ENCODE assay signal across 1 cellular context in genomic region chr2:10449838-10450691, GRCh38.
A peak's percentile ranks its signal among the peaks of the same experiment; 100 is the strongest.
TF ChIP-seq lines count a peak whose summit lies in the region.

No MANE protein-coding gene starts in this region.

TF ChIP-seq in HepG2, 621 proteins besides CTCF, POLR2A, EP300 and RAD21 (continued from another document and continues in another):
- TF ChIP-seq SNAPC4 (CRISPR knock-in tag; IDR thresholded peaks at IDR 0.05) (peak; percentile 50; the same call in 1 of the 2 replicates), ZC3H4 (CRISPR knock-in tag; IDR thresholded peaks at IDR 0.05; ENCODE audit: borderline replicate concordance) (peak; percentile 95), ZXDC (CRISPR knock-in tag; IDR thresholded peaks at IDR 0.05) (peak; percentile 86; the same call in 1 of the 2 replicates), SRSF9 (IDR thresholded peaks at IDR 0.05; ENCODE audit: borderline replicate concordance, insufficient read depth, low read depth, low read length, poor library complexity, severe bottlenecking) (no peak), HES4 (CRISPR knock-in tag; IDR thresholded peaks at IDR 0.05; ENCODE audit: borderline replicate concordance) (0 out of 2 replicates have a peak, but pooled peaks have one; percentile 57), ZNF7 (CRISPR knock-in tag; IDR thresholded peaks at IDR 0.05) (no peak), ZNF883 (CRISPR knock-in tag; IDR thresholded peaks at IDR 0.05; ENCODE audit: not compliant biosample characterization) (peak; percentile 74), SNAPC5 (CRISPR knock-in tag; IDR thresholded peaks at IDR 0.05; ENCODE audit: borderline replicate concordance) (peak; percentile 76; the same call in 1 of the 2 replicates), THAP11 (CRISPR knock-in tag; IDR thresholded peaks at IDR 0.05) (peak; percentile 88), NFKBIZ (CRISPR knock-in tag; IDR thresholded peaks at IDR 0.05) (peak; percentile 96), FOSL1 (CRISPR knock-in tag; IDR thresholded peaks at IDR 0.05; ENCODE audit: borderline replicate concordance) (no peak), HBP1 (CRISPR knock-in tag; IDR thresholded peaks at IDR 0.05; ENCODE audit: low read depth) (peak; percentile 98), AGO1 (IDR thresholded peaks at IDR 0.05; ENCODE audit: low read depth, low read length, poor library complexity, severe bottlenecking) (no peak), MXD3 (CRISPR knock-in tag; IDR thresholded peaks at IDR 0.05) (peak; percentile 92), CERS6 (CRISPR knock-in tag; IDR thresholded peaks at IDR 0.05) (no peak), NFE2L1 (CRISPR knock-in tag; IDR thresholded peaks at IDR 0.05; ENCODE audit: borderline replicate concordance) (no peak), ZNF24 (IDR thresholded peaks at IDR 0.05) (0 out of 2 replicates have a peak, but pooled peaks have one; percentile 9), ZFX (CRISPR knock-in tag; IDR thresholded peaks at IDR 0.05; ENCODE audit: low read depth) (peak; percentile 75; the same call in 1 of the 2 replicates), ZNF891 (CRISPR knock-in tag; IDR thresholded peaks at IDR 0.05) (peak; percentile 38; the same call in 1 of the 2 replicates), TFE3 (CRISPR knock-in tag; IDR thresholded peaks at IDR 0.05) (peak; percentile 67), MED8 (CRISPR knock-in tag; IDR thresholded peaks at IDR 0.05; ENCODE audit: insufficient replicate concordance) (peak; percentile 53), ZNF737 (CRISPR knock-in tag; IDR thresholded peaks at IDR 0.05; ENCODE audit: borderline replicate concordance) (0 out of 2 replicates have a peak, but pooled peaks have one; percentile 16), TBX2 (CRISPR knock-in tag; IDR thresholded peaks at IDR 0.05; ENCODE audit: borderline replicate concordance) (peak; percentile 83), ZNF260 (CRISPR knock-in tag; IDR thresholded peaks at IDR 0.05; ENCODE audit: borderline replicate concordance, low read depth) (no peak), SMC3 (IDR thresholded peaks at IDR 0.05; ENCODE audit: low read length) (0 out of 2 replicates have a peak, but pooled peaks have one; percentile 27), ARNT (IDR thresholded peaks at IDR 0.05) (no peak), ZNF772 (CRISPR knock-in tag; IDR thresholded peaks at IDR 0.05) (peak; percentile 60)
- TF ChIP-seq, protein P1, sequence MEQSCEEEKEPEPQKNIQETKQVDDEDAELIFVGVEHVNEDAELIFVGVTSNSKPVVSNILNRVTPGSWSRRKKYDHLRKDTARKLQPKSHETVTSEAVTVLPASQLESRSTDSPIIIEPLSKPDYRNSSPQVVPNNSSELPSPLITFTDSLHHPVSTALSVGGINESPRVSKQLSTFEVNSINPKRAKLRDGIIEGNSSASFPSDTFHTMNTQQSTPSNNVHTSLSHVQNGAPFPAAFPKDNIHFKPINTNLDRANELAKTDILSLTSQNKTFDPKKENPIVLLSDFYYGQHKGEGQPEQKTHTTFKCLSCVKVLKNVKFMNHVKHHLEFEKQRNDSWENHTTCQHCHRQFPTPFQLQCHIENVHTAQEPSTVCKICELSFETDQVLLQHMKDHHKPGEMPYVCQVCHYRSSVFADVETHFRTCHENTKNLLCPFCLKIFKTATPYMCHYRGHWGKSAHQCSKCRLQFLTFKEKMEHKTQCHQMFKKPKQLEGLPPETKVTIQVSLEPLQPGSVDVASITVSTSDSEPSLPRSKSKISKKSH (CRISPR knock-in tag; IDR thresholded peaks at IDR 0.05; ENCODE audit: borderline replicate concordance): peak; percentile 89
- TF ChIP-seq, protein P2, sequence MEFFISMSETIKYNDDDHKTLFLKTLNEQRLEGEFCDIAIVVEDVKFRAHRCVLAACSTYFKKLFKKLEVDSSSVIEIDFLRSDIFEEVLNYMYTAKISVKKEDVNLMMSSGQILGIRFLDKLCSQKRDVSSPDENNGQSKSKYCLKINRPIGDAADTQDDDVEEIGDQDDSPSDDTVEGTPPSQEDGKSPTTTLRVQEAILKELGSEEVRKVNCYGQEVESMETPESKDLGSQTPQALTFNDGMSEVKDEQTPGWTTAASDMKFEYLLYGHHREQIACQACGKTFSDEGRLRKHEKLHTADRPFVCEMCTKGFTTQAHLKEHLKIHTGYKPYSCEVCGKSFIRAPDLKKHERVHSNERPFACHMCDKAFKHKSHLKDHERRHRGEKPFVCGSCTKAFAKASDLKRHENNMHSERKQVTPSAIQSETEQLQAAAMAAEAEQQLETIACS (CRISPR knock-in tag; IDR thresholded peaks at IDR 0.05): no peak
- TF ChIP-seq, protein P3, sequence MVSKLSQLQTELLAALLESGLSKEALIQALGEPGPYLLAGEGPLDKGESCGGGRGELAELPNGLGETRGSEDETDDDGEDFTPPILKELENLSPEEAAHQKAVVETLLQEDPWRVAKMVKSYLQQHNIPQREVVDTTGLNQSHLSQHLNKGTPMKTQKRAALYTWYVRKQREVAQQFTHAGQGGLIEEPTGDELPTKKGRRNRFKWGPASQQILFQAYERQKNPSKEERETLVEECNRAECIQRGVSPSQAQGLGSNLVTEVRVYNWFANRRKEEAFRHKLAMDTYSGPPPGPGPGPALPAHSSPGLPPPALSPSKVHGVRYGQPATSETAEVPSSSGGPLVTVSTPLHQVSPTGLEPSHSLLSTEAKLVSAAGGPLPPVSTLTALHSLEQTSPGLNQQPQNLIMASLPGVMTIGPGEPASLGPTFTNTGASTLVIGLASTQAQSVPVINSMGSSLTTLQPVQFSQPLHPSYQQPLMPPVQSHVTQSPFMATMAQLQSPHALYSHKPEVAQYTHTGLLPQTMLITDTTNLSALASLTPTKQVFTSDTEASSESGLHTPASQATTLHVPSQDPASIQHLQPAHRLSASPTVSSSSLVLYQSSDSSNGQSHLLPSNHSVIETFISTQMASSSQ (IDR thresholded peaks at IDR 0.05; ENCODE audit: low read depth): peak; percentile 39; the same call in 1 of the 2 replicates
- TF ChIP-seq, protein P3 (CRISPR knock-in tag; IDR thresholded peaks at IDR 0.05; ENCODE audit: borderline replicate concordance): peak; percentile 71
- TF ChIP-seq, protein P4, sequence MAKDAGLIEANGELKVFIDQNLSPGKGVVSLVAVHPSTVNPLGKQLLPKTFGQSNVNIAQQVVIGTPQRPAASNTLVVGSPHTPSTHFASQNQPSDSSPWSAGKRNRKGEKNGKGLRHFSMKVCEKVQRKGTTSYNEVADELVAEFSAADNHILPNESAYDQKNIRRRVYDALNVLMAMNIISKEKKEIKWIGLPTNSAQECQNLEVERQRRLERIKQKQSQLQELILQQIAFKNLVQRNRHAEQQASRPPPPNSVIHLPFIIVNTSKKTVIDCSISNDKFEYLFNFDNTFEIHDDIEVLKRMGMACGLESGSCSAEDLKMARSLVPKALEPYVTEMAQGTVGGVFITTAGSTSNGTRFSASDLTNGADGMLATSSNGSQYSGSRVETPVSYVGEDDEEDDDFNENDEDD (CRISPR knock-in tag; IDR thresholded peaks at IDR 0.05; ENCODE audit: borderline replicate concordance): peak; percentile 72; the same call in 1 of the 2 replicates
